Comparison of ENCODE assay signal across 8 cellular contexts in the genomic region with DNA sequence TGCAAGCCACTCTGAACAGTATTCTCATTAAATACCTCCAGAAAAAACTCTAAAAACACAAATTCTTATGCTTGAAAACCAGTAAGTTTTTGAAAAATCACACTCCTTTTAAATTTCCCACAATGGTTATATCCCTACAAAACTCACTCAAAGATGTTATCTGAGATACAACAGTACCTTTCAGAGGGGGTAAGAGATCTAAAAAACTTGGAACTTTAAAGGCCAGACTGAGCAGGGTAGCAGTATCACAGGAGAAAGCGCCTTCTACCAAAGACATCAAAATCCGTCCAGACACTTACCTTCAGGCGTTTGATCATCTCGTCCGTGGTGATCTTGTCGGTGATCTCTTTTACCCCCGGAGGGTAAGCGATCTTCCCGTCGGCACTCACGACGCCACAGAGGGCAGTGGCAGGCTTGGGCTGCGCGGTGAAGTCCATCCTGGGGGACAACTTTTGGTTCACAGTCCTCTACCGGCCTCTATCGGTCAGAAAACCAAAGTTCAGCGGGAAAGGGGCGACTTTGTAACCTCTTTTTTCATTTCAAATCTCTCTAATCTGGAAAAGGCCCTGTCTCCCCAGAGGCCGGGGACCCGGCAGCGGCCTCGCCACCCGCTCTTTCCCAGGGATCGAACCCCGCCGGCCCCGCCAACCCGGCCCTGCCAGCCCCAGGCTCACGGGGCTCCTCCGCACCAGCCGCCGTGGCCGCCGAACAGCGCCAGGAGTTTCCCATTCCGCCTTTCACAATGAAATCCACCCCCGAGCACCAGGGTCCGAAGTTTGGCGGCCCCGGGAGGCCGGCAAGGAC. TPM values are rescaled to one million over a fixed set of nuclear protein-coding genes. Genes with fewer than 3 reads are reported as not detected.
A peak's percentile ranks its signal among the peaks of the same experiment; 100 is the strongest.
DNase-seq lines count a peak whose midpoint lies in the region; ATAC-seq and TF ChIP-seq lines count a peak whose summit lies in the region.

No MANE protein-coding gene starts in this region.

- H3K79me2 ChIP-seq in DND-41 (ENCODE audit: insufficient read depth, low read length): peaks cover 60% of the 10 kb centered on the region

- no peaks in the 10 kb centered on the region for H3K9me3 ChIP-seq in DND-41 (ENCODE audit: insufficient read depth, low read length, severe bottlenecking)

- intact Hi-C loops in head of caudate nucleus (cut with DNase I): loop anchor here (2.0 to 5.0 kb wide), 4 partner anchors 81 to 504 kb away; a partner anchor contains a TSS

- H3K4me3 Mint-ChIP-seq in activated naive CD8-positive, alpha-beta T cell treated with anti-CD3 and anti-CD28 coated beads, Interleukin-2, amount 10 ng/mL, durations not matched to agents 7 days and 5 days: peak overlapping the region; percentile 99

- TF ChIP-seq CTCF in DND-41 (IDR thresholded peaks at IDR 0.05; ENCODE audit: borderline replicate concordance, extremely low read depth, low read length, poor library complexity, severe bottlenecking): peak; percentile 86
- TF ChIP-seq CTCF in omental fat pad (IDR thresholded peaks at IDR 0.05): peak in 1 of 3 donors; percentile 45

- peak overlapping the region; percentile 65 to 95 for H3K4me3 ChIP-seq in DND-41 (ENCODE audit: low read depth in 1 of 2, low read length in 2 of 2)

- H3K36me3 ChIP-seq in DND-41 (ENCODE audit: insufficient read depth, low read length): peaks cover 37% of the 10 kb centered on the region

- POLR2A ChIA-PET in HEK293T (lab: Yijun Ruan, JAX): no interaction called here
- POLR2A ChIA-PET in activated naive CD8-positive, alpha-beta T cell treated with anti-CD3 and anti-CD28 coated beads, Interleukin-2, amount 10 ng/mL, durations not matched to agents 7 days and 5 days (lab: Charles Lee): interaction anchor here (0.6 to 2.3 kb wide), 4 partner anchors 279 to 623 kb away, joined by 3 to 14 read pairs (median 4); a partner anchor contains a TSS

- peak overlapping the region; percentile 79 for H3K27ac ChIP-seq in DND-41 (ENCODE audit: low read length)
- peak overlapping the region; percentile 74 for H3K27ac ChIP-seq in temporal lobe (ENCODE audit: low read depth, low read length)

- peaks cover 43% of the 10 kb centered on the region for H4K20me1 ChIP-seq in DND-41 (ENCODE audit: insufficient read depth, low read length)

- DNase-seq in DND-41 (peak; percentile 70), HEK293T (ENCODE audit: extremely low spot score) (peak; percentile 64), NCI-H1048 (lab: John Stamatoyannopoulos, UW) (peak; percentile 48), SKM-1 (lab: John Stamatoyannopoulos, UW; ENCODE audit: unreplicated experiment) (peak; percentile 73), head of caudate nucleus (peak; percentile 57 to 91 (median 80)), omental fat pad (ENCODE audit: low spot score) (peak; percentile 41)
- peak; percentile 75 for DNase-seq in activated naive CD8-positive, alpha-beta T cell treated with anti-CD3 and anti-CD28 coated beads, Interleukin-2, amount 10 ng/mL, durations not matched to agents 7 days and 5 days

- peak overlapping the region; percentile 80 for H2AFZ ChIP-seq in DND-41 (ENCODE audit: low read depth, low read length)

- H3K9me3 Mint-ChIP-seq in activated naive CD8-positive, alpha-beta T cell treated with anti-CD3 and anti-CD28 coated beads, Interleukin-2, amount 10 ng/mL, durations not matched to agents 7 days and 5 days: no peaks in the 10 kb centered on the region

- H3K36me3 Mint-ChIP-seq in activated naive CD8-positive, alpha-beta T cell treated with anti-CD3 and anti-CD28 coated beads, Interleukin-2, amount 10 ng/mL, durations not matched to agents 7 days and 5 days: peaks cover 24% of the 10 kb centered on the region

- H3K9ac ChIP-seq in DND-41 (ENCODE audit: low read depth, low read length): peak overlapping the region; percentile 98

- H3K27me3 ChIP-seq in DND-41 (ENCODE audit: insufficient read depth, low read length, poor library complexity): no peaks in the 10 kb centered on the region

- CTCF ChIA-PET in HEK293T (lab: Yijun Ruan, JAX): no interaction called here

- H3K27me3 Mint-ChIP-seq in activated naive CD8-positive, alpha-beta T cell treated with anti-CD3 and anti-CD28 coated beads, Interleukin-2, amount 10 ng/mL, durations not matched to agents 7 days and 5 days: no peaks in the 10 kb centered on the region

- peaks cover 43% of the 10 kb centered on the region for H3K4me1 ChIP-seq in DND-41 (ENCODE audit: insufficient read depth, low read length)

- peak overlapping the region; percentile 90 for H3K27ac Mint-ChIP-seq in activated naive CD8-positive, alpha-beta T cell treated with anti-CD3 and anti-CD28 coated beads, Interleukin-2, amount 10 ng/mL, durations not matched to agents 7 days and 5 days

- H3K4me2 ChIP-seq in DND-41 (ENCODE audit: insufficient read depth, low read length): peak overlapping the region; percentile 81

- ATAC-seq in DND-41 (ENCODE audit: insufficient read depth, low read depth) (peak; percentile 34), omental fat pad (ENCODE audit: low FRiP score) (peak; percentile 70)
- ATAC-seq in activated naive CD8-positive, alpha-beta T cell treated with anti-CD3 and anti-CD28 coated beads, Interleukin-2, amount 10 ng/mL, durations not matched to agents 7 days and 5 days (ENCODE audit: low read depth): peak; percentile 6

- peaks cover 30% of the 10 kb centered on the region for H3K4me1 Mint-ChIP-seq in activated naive CD8-positive, alpha-beta T cell treated with anti-CD3 and anti-CD28 coated beads, Interleukin-2, amount 10 ng/mL, durations not matched to agents 7 days and 5 days

TF ChIP-seq in HEK293T, 16 proteins besides CTCF, POLR2A, EP300 and RAD21:
- TF ChIP-seq FOXA1 (IDR thresholded peaks at IDR 0.05) (no peak), SUZ12 (IDR thresholded peaks at IDR 0.05) (no peak)

RNA-seq across cellular contexts. Expression of a gene that starts 1.4 kb away (rescaled TPM):
- 10 to 100 TPM; 96.7 to 99.9 TPM for total RNA-seq in activated naive CD8-positive, alpha-beta T cell treated with anti-CD3 and anti-CD28 coated beads, Interleukin-2, amount 10 ng/mL, durations not matched to agents 7 days and 5 days
- total RNA-seq in omental fat pad (10 to 100 TPM; 60.0 to 86.9 (median 75.1) TPM), temporal lobe (58.3 TPM)

Comparison
In these comparisons a context has a peak if more than half of its experiments do, and no peak if none do; other contexts are left out.
1. Peak in every context shown above with its lines: DNase-seq, ATAC-seq, H3K4me3 ChIP-seq and H3K27ac ChIP-seq.
2. ATAC-seq: peak in every context shown above with its lines; median percentile 70 in omental fat pad; 34 in DND-41; 6 in activated naive CD8-positive, alpha-beta T cell treated with anti-CD3 and anti-CD28 coated beads, Interleukin-2, amount 10 ng/mL, durations not matched to agents 7 days and 5 days.